1 cellular context compared by ENCODE assay signal in the genomic region with DNA sequence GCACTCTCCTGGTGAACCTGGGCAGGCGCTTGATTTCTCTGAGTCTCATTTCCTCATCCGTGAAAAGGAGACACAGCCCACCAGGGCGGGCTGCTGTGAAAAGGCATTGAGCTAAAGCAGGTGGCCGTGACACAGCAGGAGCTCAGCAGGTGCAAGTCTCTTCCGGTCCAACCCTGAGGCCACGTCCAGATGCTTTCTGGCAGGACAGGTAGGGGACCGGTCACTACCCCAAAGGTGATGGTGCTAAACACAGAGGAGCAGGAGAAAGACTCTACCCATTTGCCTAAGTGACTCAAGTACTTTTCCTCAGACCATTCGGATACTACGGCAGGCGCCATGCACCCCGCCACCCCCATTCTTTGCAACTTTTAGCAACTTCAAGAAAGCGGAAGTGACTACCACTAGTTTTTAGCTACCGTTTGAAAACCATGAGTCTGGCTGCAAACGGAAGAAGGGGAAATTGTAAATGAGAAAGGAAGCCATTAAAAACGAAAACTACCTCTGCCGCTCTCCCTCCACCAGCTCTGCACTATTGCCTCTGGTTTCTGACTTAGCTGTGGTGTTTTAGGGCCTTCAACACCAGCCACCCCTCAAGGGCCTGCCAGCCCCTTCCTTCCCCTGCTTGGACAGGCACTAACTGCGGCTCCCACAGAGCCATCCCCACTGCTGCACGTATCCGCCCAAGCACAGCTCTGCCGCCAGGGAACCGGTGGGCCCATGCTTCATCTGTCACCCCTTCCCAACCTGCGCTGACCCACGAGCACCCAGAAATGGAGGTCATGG.
A peak's percentile ranks its signal among the peaks of the same experiment; 100 is the strongest.
TF ChIP-seq lines count a peak whose summit lies in the region.

No MANE protein-coding gene starts in this region.

TF ChIP-seq in GM12878, 131 proteins besides CTCF, POLR2A, EP300 and RAD21 (continued from another document):
- TF ChIP-seq, protein P1, sequence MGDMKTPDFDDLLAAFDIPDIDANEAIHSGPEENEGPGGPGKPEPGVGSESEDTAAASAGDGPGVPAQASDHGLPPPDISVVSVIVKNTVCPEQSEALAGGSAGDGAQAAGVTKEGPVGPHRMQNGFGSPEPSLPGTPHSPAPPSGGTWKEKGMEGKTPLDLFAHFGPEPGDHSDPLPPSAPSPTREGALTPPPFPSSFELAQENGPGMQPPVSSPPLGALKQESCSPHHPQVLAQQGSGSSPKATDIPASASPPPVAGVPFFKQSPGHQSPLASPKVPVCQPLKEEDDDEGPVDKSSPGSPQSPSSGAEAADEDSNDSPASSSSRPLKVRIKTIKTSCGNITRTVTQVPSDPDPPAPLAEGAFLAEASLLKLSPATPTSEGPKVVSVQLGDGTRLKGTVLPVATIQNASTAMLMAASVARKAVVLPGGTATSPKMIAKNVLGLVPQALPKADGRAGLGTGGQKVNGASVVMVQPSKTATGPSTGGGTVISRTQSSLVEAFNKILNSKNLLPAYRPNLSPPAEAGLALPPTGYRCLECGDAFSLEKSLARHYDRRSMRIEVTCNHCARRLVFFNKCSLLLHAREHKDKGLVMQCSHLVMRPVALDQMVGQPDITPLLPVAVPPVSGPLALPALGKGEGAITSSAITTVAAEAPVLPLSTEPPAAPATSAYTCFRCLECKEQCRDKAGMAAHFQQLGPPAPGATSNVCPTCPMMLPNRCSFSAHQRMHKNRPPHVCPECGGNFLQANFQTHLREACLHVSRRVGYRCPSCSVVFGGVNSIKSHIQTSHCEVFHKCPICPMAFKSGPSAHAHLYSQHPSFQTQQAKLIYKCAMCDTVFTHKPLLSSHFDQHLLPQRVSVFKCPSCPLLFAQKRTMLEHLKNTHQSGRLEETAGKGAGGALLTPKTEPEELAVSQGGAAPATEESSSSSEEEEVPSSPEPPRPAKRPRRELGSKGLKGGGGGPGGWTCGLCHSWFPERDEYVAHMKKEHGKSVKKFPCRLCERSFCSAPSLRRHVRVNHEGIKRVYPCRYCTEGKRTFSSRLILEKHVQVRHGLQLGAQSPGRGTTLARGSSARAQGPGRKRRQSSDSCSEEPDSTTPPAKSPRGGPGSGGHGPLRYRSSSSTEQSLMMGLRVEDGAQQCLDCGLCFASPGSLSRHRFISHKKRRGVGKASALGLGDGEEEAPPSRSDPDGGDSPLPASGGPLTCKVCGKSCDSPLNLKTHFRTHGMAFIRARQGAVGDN (IDR thresholded peaks at IDR 0.05) = peak; percentile 58; the same call in 1 of the 2 replicates
- TF ChIP-seq, protein P2, sequence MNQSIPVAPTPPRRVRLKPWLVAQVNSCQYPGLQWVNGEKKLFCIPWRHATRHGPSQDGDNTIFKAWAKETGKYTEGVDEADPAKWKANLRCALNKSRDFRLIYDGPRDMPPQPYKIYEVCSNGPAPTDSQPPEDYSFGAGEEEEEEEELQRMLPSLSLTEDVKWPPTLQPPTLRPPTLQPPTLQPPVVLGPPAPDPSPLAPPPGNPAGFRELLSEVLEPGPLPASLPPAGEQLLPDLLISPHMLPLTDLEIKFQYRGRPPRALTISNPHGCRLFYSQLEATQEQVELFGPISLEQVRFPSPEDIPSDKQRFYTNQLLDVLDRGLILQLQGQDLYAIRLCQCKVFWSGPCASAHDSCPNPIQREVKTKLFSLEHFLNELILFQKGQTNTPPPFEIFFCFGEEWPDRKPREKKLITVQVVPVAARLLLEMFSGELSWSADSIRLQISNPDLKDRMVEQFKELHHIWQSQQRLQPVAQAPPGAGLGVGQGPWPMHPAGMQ (IDR thresholded peaks at IDR 0.05; ENCODE audit: borderline replicate concordance) = no peak
- no peak for TF ChIP-seq KAT2A (conservative IDR thresholded peaks at IDR 0.05; ENCODE audit: control insufficient read depth, low read depth, low read length)
- 0 out of 2 replicates have a peak, but pooled peaks have one; percentile 39 for TF ChIP-seq CREB1 (IDR thresholded peaks at IDR 0.05; ENCODE audit: low read depth)
- TF ChIP-seq ATF3 (IDR thresholded peaks at IDR 0.05; ENCODE audit: borderline replicate concordance, extremely low read depth, low read depth, low read length) = no peak
